Comparison of ENCODE assay signal across 8 cellular contexts in genomic region chr11:64870176-64870892, GRCh38. TPM values are rescaled to one million over a fixed set of nuclear protein-coding genes. Genes with fewer than 3 reads are reported as not detected.
DNase-seq lines count a peak whose midpoint lies in the region; ATAC-seq and TF ChIP-seq lines count a peak whose summit lies in the region.

No MANE protein-coding gene starts in this region.

- H3K4me3 Mint-ChIP-seq in T-cell = peak overlapping the region; percentile 72 to 78 (median 78)

- peaks cover 12% of the 10 kb centered on the region; the same call in 1 of the 2 replicates for H4K20me1 ChIP-seq in GM23248 (ENCODE audit: insufficient read depth)

- H3K79me2 ChIP-seq in GM23248 (ENCODE audit: insufficient read depth) = peaks cover 94% of the 10 kb centered on the region
- peaks cover 15% of the 10 kb centered on the region for H3K79me2 ChIP-seq in trophoblast cell (ENCODE audit: control insufficient read depth, insufficient read depth, low read length, poor library complexity)

- peak overlapping the region; percentile 48 for H3K4me2 ChIP-seq in GM23248 (ENCODE audit: unreplicated experiment)
- peak overlapping the region; percentile 23 for H3K4me2 ChIP-seq in trophoblast cell (ENCODE audit: low read length)

- in situ Hi-C loops in GM23248 (cut with MboI) = no loop called here

- H3K27me3 ChIP-seq in GM23248 (replicated peaks; ENCODE audit: insufficient read depth) (no peaks in the 10 kb centered on the region), trophoblast cell (ENCODE audit: insufficient read depth, low read length) (no peaks in the 10 kb centered on the region), BE2C (no peaks in the 10 kb centered on the region)

- H3K9me2 ChIP-seq in GM23248 (ENCODE audit: insufficient read depth) = no peaks in the 10 kb centered on the region

- no peaks in the 10 kb centered on the region for H3K9me3 ChIP-seq in GM23248 (ENCODE audit: low read depth)
- H3K9me3 ChIP-seq in trophoblast cell (ENCODE audit: insufficient read depth, low read depth, low read length) = no peaks in the 10 kb centered on the region
- H3K9me3 ChIP-seq in BE2C = no peaks in the 10 kb centered on the region

- H3K27ac ChIP-seq in GM23248 (peak overlapping the region; percentile 74), trophoblast cell (ENCODE audit: low read depth, low read length) (no peak overlapping the region)

- H3K4me1 Mint-ChIP-seq in T-cell = peaks cover 78 to 90% (median 90%) of the 10 kb centered on the region in 3 donors

- no peaks in the 10 kb centered on the region for H3K27me3 Mint-ChIP-seq in T-cell

- no peak for ATAC-seq in T-cell (replicated peaks in 1 of 4)

- peak overlapping the region; percentile 95 to 96 for H3K27ac Mint-ChIP-seq in T-cell

- peak overlapping the region; percentile 42 for H3K4ac ChIP-seq in trophoblast cell (ENCODE audit: low read depth, low read length)

- no peak overlapping the region for H4K12ac ChIP-seq in trophoblast cell (ENCODE audit: low read depth, low read length)

- H4K91ac ChIP-seq in trophoblast cell (ENCODE audit: low read depth, low read length) = peak overlapping the region; percentile 28

- POLR2A ChIA-PET in T-cell (lab: Charles Lee) = interaction anchor here in 1 of 2 donors (1.0 kb wide), 1 partner anchor 15 kb away, joined by 3 read pairs; no protein-coding TSS in a partner anchor

- CTCF ChIA-PET in T-cell (lab: Charles Lee) = interaction anchor here in 1 of 2 donors (2.9 kb wide), 1 partner anchor 22 kb away, joined by 14 read pairs; no protein-coding TSS in a partner anchor

- no peaks in the 10 kb centered on the region for H3K9me3 Mint-ChIP-seq in T-cell

- H3K9ac ChIP-seq in GM23248 (peak overlapping the region; percentile 68), trophoblast cell (ENCODE audit: low read length) (no peak overlapping the region)

- H2AK5ac ChIP-seq in trophoblast cell (ENCODE audit: low read length) = peak overlapping the region; percentile 24

- no peak overlapping the region for H2AFZ ChIP-seq in GM23248
- H2AFZ ChIP-seq in trophoblast cell (ENCODE audit: insufficient read depth, low read length, poor library complexity) = peak overlapping the region; percentile 50

- H3K14ac ChIP-seq in trophoblast cell (ENCODE audit: low read length) = peak overlapping the region; percentile 30

- peaks cover 54% of the 10 kb centered on the region for H3F3A ChIP-seq in GM23248 (ENCODE audit: insufficient read depth)

- H3K23ac ChIP-seq in trophoblast cell (ENCODE audit: low read length) = no peak overlapping the region

- DNase-seq in GM23248 (peak; percentile 84), T-cell (peak in 1 of 34 experiments; percentile 13), fibroblast of gingiva (ENCODE audit: low read depth) (peak; percentile 60), trophoblast cell (peak; percentile 97 to 99), GM19238 (ENCODE audit: insufficient read length, low spot score) (no peak), BE2C (no peak)
- DNase-seq in activated CD4-positive, CD25-positive, alpha-beta regulatory T cell treated with anti-CD3 and anti-CD28 coated beads, Interleukin-2, amount 50 U/mL, for 72 hours = no peak
- no peak for DNase-seq in activated CD4-positive, alpha-beta T cell treated with anti-CD3 and anti-CD28 coated beads, Interleukin-2, amount 50 U/mL, for 48 hours

- no peak overlapping the region for H2BK5ac ChIP-seq in trophoblast cell (ENCODE audit: low read depth, low read length, poor library complexity)

- peaks cover 17% of the 10 kb centered on the region for H3K79me1 ChIP-seq in trophoblast cell (ENCODE audit: low read length)

- 33 to 40% methylated on average over 19 of the region's 19 CpGs for whole genome bisulfite sequencing in GM23248 (ENCODE audit: low coverage in 1 of 2, low lambda C conversion rate in 2 of 2, missing lambda C conversion rate in 2 of 2), 2 experiments
- WGBS in trophoblast cell (ENCODE audit: extremely low coverage, insufficient coverage, insufficient read length) = no CpG with 5 or more reads among the region's 19 CpGs

- H3K4me3 ChIP-seq in GM23248 (0 out of 2 replicates have a peak overlapping the region, but pooled peaks have one; percentile 18), trophoblast cell (ENCODE audit: low read depth, low read length) (no peak overlapping the region), BE2C (ENCODE audit: low read depth, low read length) (no peak overlapping the region)

- H2BK120ac ChIP-seq in trophoblast cell (ENCODE audit: insufficient read depth, low read length, poor library complexity) = no peak overlapping the region

- H2BK12ac ChIP-seq in trophoblast cell (ENCODE audit: low read length) = peak overlapping the region; percentile 59

- no peak for TF ChIP-seq CTCF in BE2C (IDR thresholded peaks at IDR 0.05; ENCODE audit: low read depth, low read length)

- no peak overlapping the region for H4K8ac ChIP-seq in trophoblast cell (ENCODE audit: low read depth, low read length)

- H3K4me1 ChIP-seq in GM23248 (ENCODE audit: insufficient read depth) (peaks cover 40% of the 10 kb centered on the region), trophoblast cell (ENCODE audit: control insufficient read depth in 1 of 2, insufficient read depth in 2 of 2, low read length in 2 of 2) (peaks cover 34 to 46% of the 10 kb centered on the region in 2 experiments), BE2C (peaks cover 7% of the 10 kb centered on the region)

- peaks cover 46% of the 10 kb centered on the region for H3K36me3 Mint-ChIP-seq in T-cell

- H3K36me3 ChIP-seq in GM23248 (ENCODE audit: low read depth) (peaks cover 28% of the 10 kb centered on the region), trophoblast cell (ENCODE audit: control insufficient read depth in 1 of 2, insufficient read depth in 2 of 2, low read length in 2 of 2) (peaks cover 48 to 53% of the 10 kb centered on the region in 2 experiments), BE2C (no peaks in the 10 kb centered on the region)

- H3K18ac ChIP-seq in trophoblast cell (ENCODE audit: low read length) = peak overlapping the region; percentile 56

RNA-seq across cellular contexts. Expression of gene EHD1, which starts 8.1 kb away (rescaled TPM):
- total RNA-seq in GM23248 (2014; rRNA removed; shearing (Covaris generic)) = 90.2 and 124 TPM in 2 replicates
- 55.2 and 56.3 TPM in 2 replicates for polyA plus RNA-seq in GM23248 (2016; fragmentation: Nextera tagmentation; extraction: Ambion mirVana)
- total RNA-seq in T-cell = 100 to 1,000 TPM; 126 to 286 (median 269) TPM
- polyA plus RNA-seq in trophoblast cell (2013) = 138 and 148 TPM in 2 replicates
- 73.8 TPM for polyA plus RNA-seq in BE2C (2012; ENCODE audit: insufficient read depth, insufficient read length, low read depth)

RNA-seq across cellular contexts. Expression of gene CDC42BPG, which starts 25.9 kb away (rescaled TPM):
- not detected in 2 replicates for total RNA-seq in GM23248 (2014; rRNA removed; shearing (Covaris generic))
- not detected in 2 replicates for polyA plus RNA-seq in GM23248 (2016; fragmentation: Nextera tagmentation; extraction: Ambion mirVana)
- 10 to 100 TPM in 1 of 5 donors, 1 to 10 TPM in 4; 7.4 to 10.5 (median 9.1) TPM for total RNA-seq in T-cell
- 19.4 and 20.9 TPM in 2 replicates for polyA plus RNA-seq in trophoblast cell (2013)
- 0.39 TPM for polyA plus RNA-seq in BE2C (2012; ENCODE audit: insufficient read depth, insufficient read length, low read depth)

RNA-seq across cellular contexts. Expression of gene ATG2A, which starts 46.7 kb away (rescaled TPM):
- total RNA-seq in GM23248 (2014; rRNA removed; shearing (Covaris generic)) = 12.4 and 18.9 TPM in 2 replicates
- 6.3 and 6.8 TPM in 2 replicates for polyA plus RNA-seq in GM23248 (2016; fragmentation: Nextera tagmentation; extraction: Ambion mirVana)
- total RNA-seq in T-cell = 100 to 1,000 TPM in 1 of 5 donors, 10 to 100 TPM in 4; 50.9 to 165 (median 55.4) TPM
- polyA plus RNA-seq in trophoblast cell (2013) = 16.5 and 17.3 TPM in 2 replicates
- 19.9 TPM for polyA plus RNA-seq in BE2C (2012; ENCODE audit: insufficient read depth, insufficient read length, low read depth)

RNA-seq across cellular contexts. Expression of gene PPP2R5B, which starts 54.2 kb away (rescaled TPM):
- total RNA-seq in GM23248 (2014; rRNA removed; shearing (Covaris generic)) = 23.9 and 27.3 TPM in 2 replicates
- polyA plus RNA-seq in GM23248 (2016; fragmentation: Nextera tagmentation; extraction: Ambion mirVana) = 16.4 and 19.4 TPM in 2 replicates
- 10 to 100 TPM; 15.3 to 25.4 (median 17.2) TPM for total RNA-seq in T-cell
- polyA plus RNA-seq in trophoblast cell (2013) = 10.5 and 11.1 TPM in 2 replicates
- 18.3 TPM for polyA plus RNA-seq in BE2C (2012; ENCODE audit: insufficient read depth, insufficient read length, low read depth)

RNA-seq across cellular contexts. Expression of gene MEN1, which starts 60.0 kb away (rescaled TPM):
- 13.2 and 15.8 TPM in 2 replicates for total RNA-seq in GM23248 (2014; rRNA removed; shearing (Covaris generic))
- 24.6 and 26.1 TPM in 2 replicates for polyA plus RNA-seq in GM23248 (2016; fragmentation: Nextera tagmentation; extraction: Ambion mirVana)
- 10 to 100 TPM; 31.7 to 62.0 (median 49.6) TPM for total RNA-seq in T-cell
- polyA plus RNA-seq in trophoblast cell (2013) = 53.4 and 53.7 TPM in 2 replicates
- 45.7 TPM for polyA plus RNA-seq in BE2C (2012; ENCODE audit: insufficient read depth, insufficient read length, low read depth)

Comparison
In these comparisons a context has a peak if more than half of its experiments do, and no peak if none do; other contexts are left out.
1. DNase-seq: peak in GM23248 (single experiment), fibroblast of gingiva (single experiment) and trophoblast cell (2 of 2); none in GM19238 (single experiment), BE2C (single experiment), activated CD4-positive, CD25-positive, alpha-beta regulatory T cell treated with anti-CD3 and anti-CD28 coated beads, Interleukin-2, amount 50 U/mL, for 72 hours (single experiment) and activated CD4-positive, alpha-beta T cell treated with anti-CD3 and anti-CD28 coated beads, Interleukin-2, amount 50 U/mL, for 48 hours (0 of 2).